ENCODE assay signal across 8 cellular contexts in the genomic region with DNA sequence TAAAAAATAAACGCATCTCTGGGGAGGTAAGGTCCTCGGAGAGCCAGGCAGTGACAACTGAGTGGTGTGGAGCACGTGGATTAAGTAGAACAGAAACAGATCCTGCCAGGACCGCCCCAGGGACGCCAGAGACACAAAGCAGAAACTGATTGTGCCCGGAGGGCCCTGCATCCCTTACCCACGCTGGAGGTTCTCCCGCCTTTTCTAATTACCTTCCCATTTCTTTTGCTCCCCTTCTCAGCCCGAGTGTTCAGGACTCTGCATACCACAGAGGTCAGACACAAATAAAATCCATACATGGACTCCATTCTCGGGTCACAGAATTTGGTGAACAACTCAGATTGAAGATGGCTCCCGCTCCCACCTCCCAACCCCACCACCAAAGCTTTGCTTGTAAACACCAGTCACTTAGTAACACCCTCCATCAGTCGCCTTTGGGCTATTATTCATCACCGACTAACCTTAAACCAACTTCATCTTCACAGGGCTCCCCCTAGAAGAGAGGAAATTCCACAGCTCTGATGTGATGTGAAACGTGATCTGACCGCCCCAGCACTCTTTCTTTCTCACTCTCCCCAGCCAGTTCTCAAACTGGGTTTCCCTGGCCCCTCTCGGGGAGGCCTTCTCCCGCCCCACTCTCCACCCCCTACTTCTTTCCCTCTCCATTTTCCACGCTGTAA. TPM values are rescaled to one million over a fixed set of nuclear protein-coding genes. Genes with fewer than 3 reads are reported as not detected.
DNase-seq lines count a peak whose midpoint lies in the region; ATAC-seq and TF ChIP-seq lines count a peak whose summit lies in the region.

No MANE protein-coding gene starts in this region.

- H3K4me1 ChIP-seq in BE2C (peaks cover 48% of the 10 kb centered on the region), heart right ventricle (peaks cover 3 to 43% (median 13%) of the 10 kb centered on the region in 9 donors)

- DNase-seq in BE2C (peak; percentile 87), HT1080 (ENCODE audit: low read depth) (peak; percentile 99), heart right ventricle (no peak), skeletal muscle cell (ENCODE audit: low read depth) (peak; percentile 94), NCI-H2029 (lab: John Stamatoyannopoulos, UW) (no peak), NCI-H1930 (lab: John Stamatoyannopoulos, UW) (no peak)
- peak; percentile 6 for DNase-seq in activated T-helper 1 cell treated with anti-CD3 and anti-CD28 coated beads, Interleukin-12 subunit alpha, Interleukin-12 subunit beta, Interleukin-2, Interleukin-4 antibody, amounts not matched to agents 30 ng/mL and 10 ng/mL and 1 ng/mL, durations not matched to agents 14 hours and 24 hours and 36 hours (ENCODE audit: low spot score)
- DNase-seq in NK-92 treated with Interleukin-12 subunit alpha and Interleukin-12 subunit beta, amount 100 ng/mL, for 24 hours (lab: John Stamatoyannopoulos, UW), result no peak

- intact Hi-C loops in activated T-helper 1 cell treated with anti-CD3 and anti-CD28 coated beads, Interleukin-12 subunit alpha, Interleukin-12 subunit beta, Interleukin-2, Interleukin-4 antibody, amounts not matched to agents 30 ng/mL and 10 ng/mL and 1 ng/mL, durations not matched to agents 14 hours and 24 hours and 36 hours (cut with micrococcal nuclease), result loop anchor here (1.0 to 5.0 kb wide), 5 partner anchors 18 to 89 kb away; no protein-coding TSS in a partner anchor
- intact Hi-C loops in heart right ventricle (cut with DNase I), result loop anchor here in 1 of 10 donors (5.0 kb wide), 1 partner anchor 35 kb away; a partner anchor contains a TSS

- H3K4me3 ChIP-seq in BE2C (ENCODE audit: low read depth, low read length) (no peak overlapping the region), heart right ventricle (no peak overlapping the region), skeletal muscle cell (ENCODE audit: low read depth, low read length) (no peak overlapping the region)

- 38 to 45% methylated on average over 18 of the region's 18 CpGs for WGBS in heart right ventricle, 2 donors

- peak overlapping the region in 2 of 10 donors; percentile 7 to 77 for H3K27ac ChIP-seq in heart right ventricle

- H3K9me3 ChIP-seq in BE2C (no peaks in the 10 kb centered on the region), heart right ventricle (no peaks in the 10 kb centered on the region)

- H3K9me3 Mint-ChIP-seq in activated T-helper 1 cell treated with anti-CD3 and anti-CD28 coated beads, Interleukin-12 subunit alpha, Interleukin-12 subunit beta, Interleukin-2, Interleukin-4 antibody, amounts not matched to agents 30 ng/mL and 10 ng/mL and 1 ng/mL, durations not matched to agents 14 hours and 24 hours and 36 hours, result no peaks in the 10 kb centered on the region

- H3K36me3 ChIP-seq in BE2C, result no peaks in the 10 kb centered on the region
- no peaks in the 10 kb centered on the region for H3K36me3 ChIP-seq in heart right ventricle

- peaks cover 50% of the 10 kb centered on the region for H3K4me1 Mint-ChIP-seq in activated T-helper 1 cell treated with anti-CD3 and anti-CD28 coated beads, Interleukin-12 subunit alpha, Interleukin-12 subunit beta, Interleukin-2, Interleukin-4 antibody, amounts not matched to agents 30 ng/mL and 10 ng/mL and 1 ng/mL, durations not matched to agents 14 hours and 24 hours and 36 hours (ENCODE audit: low read depth)

- H3K27me3 ChIP-seq in BE2C (no peaks in the 10 kb centered on the region), heart right ventricle (no peaks in the 10 kb centered on the region)

- ATAC-seq in heart right ventricle, result peak; percentile 28 to 75 (median 46)

- H3K36me3 Mint-ChIP-seq in activated T-helper 1 cell treated with anti-CD3 and anti-CD28 coated beads, Interleukin-12 subunit alpha, Interleukin-12 subunit beta, Interleukin-2, Interleukin-4 antibody, amounts not matched to agents 30 ng/mL and 10 ng/mL and 1 ng/mL, durations not matched to agents 14 hours and 24 hours and 36 hours (ENCODE audit: low read depth), result peaks cover 1% of the 10 kb centered on the region

- H3K4me3 Mint-ChIP-seq in activated T-helper 1 cell treated with anti-CD3 and anti-CD28 coated beads, Interleukin-12 subunit alpha, Interleukin-12 subunit beta, Interleukin-2, Interleukin-4 antibody, amounts not matched to agents 30 ng/mL and 10 ng/mL and 1 ng/mL, durations not matched to agents 14 hours and 24 hours and 36 hours, result peak overlapping the region; percentile 47

- TF ChIP-seq CTCF in BE2C (IDR thresholded peaks at IDR 0.05; ENCODE audit: low read depth, low read length) (no peak), heart right ventricle (IDR thresholded peaks at IDR 0.05) (no peak)

- no peaks in the 10 kb centered on the region for H3K27me3 Mint-ChIP-seq in activated T-helper 1 cell treated with anti-CD3 and anti-CD28 coated beads, Interleukin-12 subunit alpha, Interleukin-12 subunit beta, Interleukin-2, Interleukin-4 antibody, amounts not matched to agents 30 ng/mL and 10 ng/mL and 1 ng/mL, durations not matched to agents 14 hours and 24 hours and 36 hours (ENCODE audit: insufficient read depth)

- peak overlapping the region; percentile 95 for H3K27ac Mint-ChIP-seq in activated T-helper 1 cell treated with anti-CD3 and anti-CD28 coated beads, Interleukin-12 subunit alpha, Interleukin-12 subunit beta, Interleukin-2, Interleukin-4 antibody, amounts not matched to agents 30 ng/mL and 10 ng/mL and 1 ng/mL, durations not matched to agents 14 hours and 24 hours and 36 hours

RNA-seq across cellular contexts. Expression of a gene that starts 32.6 kb away (rescaled TPM):
- 64.9 TPM for polyA plus RNA-seq in BE2C (2012; ENCODE audit: insufficient read depth, insufficient read length, low read depth)
- 9.3 and 10.9 TPM in 2 replicates for total RNA-seq in HT1080 (2014; rRNA removed; shearing (Covaris generic))
- polyA plus RNA-seq in HT1080 (2015; cell fraction: cytosol; rRNA removed), result 15.7 and 17.7 TPM in 2 replicates
- 17.6 and 21.2 TPM in 2 replicates for polyA plus RNA-seq in HT1080 (2015; cell fraction: nucleus; rRNA removed)
- total RNA-seq in activated T-helper 1 cell treated with anti-CD3 and anti-CD28 coated beads, Interleukin-12 subunit alpha, Interleukin-12 subunit beta, Interleukin-2, Interleukin-4 antibody, amounts not matched to agents 30 ng/mL and 10 ng/mL and 1 ng/mL, durations not matched to agents 14 hours and 24 hours and 36 hours, result 182 and 192 TPM in 2 replicates
- total RNA-seq in heart right ventricle, result 100 to 1,000 TPM in 1 of 10 donors, 10 to 100 TPM in 7, 1 to 10 TPM in 2; 9.2 to 106 (median 18.0) TPM
- 10 to 100 TPM in 1 of 2 donors, 1 to 10 TPM in 1; 9.4 to 10.8 TPM for polyA plus RNA-seq in heart right ventricle

Comparison
In these comparisons a context has a peak if more than half of its experiments do, and no peak if none do; other contexts are left out.
1. DNase-seq: peak in BE2C (single experiment), HT1080 (single experiment), activated T-helper 1 cell treated with anti-CD3 and anti-CD28 coated beads, Interleukin-12 subunit alpha, Interleukin-12 subunit beta, Interleukin-2, Interleukin-4 antibody, amounts not matched to agents 30 ng/mL and 10 ng/mL and 1 ng/mL, durations not matched to agents 14 hours and 24 hours and 36 hours (single experiment) and skeletal muscle cell (single experiment); none in heart right ventricle (0 of 2), NCI-H2029 (single experiment), NCI-H1930 (0 of 2) and NK-92 treated with Interleukin-12 subunit alpha and Interleukin-12 subunit beta, amount 100 ng/mL, for 24 hours (single experiment).